ENCODE assay signal across 32 cellular contexts in the genomic region with DNA sequence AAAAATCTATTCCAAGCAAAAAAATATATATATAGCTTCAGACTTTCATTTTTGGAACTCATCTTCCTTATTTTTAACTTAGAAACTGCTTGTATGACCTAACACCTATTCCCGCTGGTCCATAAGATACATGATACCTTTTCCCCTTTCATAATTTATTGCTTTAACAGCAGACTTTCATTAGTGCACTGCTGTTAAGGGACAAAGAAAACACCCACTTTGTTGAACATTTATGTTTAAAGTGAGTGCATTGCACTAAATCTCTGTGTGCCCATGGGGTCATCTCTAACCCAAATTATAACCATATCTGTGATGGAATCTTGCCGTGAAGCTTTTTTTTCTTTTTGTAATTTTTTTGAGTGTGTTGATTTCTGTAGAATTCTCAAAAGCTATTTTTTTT.
"Had no signal": no experiment of that assay in that cellular context is flagged by ENCODE, and none has a peak within 500 bp of the region (broad histone marks: within the 10 kb centered on the region; RNA-seq: fewer than 3 reads in every experiment).

No MANE protein-coding gene starts in this region.

- H3K27ac ChIP-seq: adrenal gland, body of pancreas, epithelial cell of prostate, esophagus squamous epithelium, gastroesophageal sphincter, WERI-Rb-1 had no signal

- DNase-seq: activated B cell treated with CpG ODN at 0.5 μM for 24 hours; activated CD4-positive, alpha-beta T cell treated with anti-CD3 and anti-CD28 coated beads for 48 hours; activated CD4-positive, alpha-beta T cell treated with anti-CD3 and anti-CD28 coated beads, Interleukin-2, amount 50 U/mL, for 1 hour; activated CD4-positive, alpha-beta T cell treated with anti-CD3 and anti-CD28 coated beads, Interleukin-2, amount 50 U/mL, for 48 hours; activated CD8-positive, alpha-beta memory T cell treated with anti-CD3 and anti-CD28 coated beads, Interleukin-2, amount 10 ng/mL, durations not matched to agents 7 days and 5 days; activated CD8-positive, alpha-beta memory T cell treated with anti-CD3 and anti-CD28 coated beads, Interleukin-2, amount 50 U/mL, for 4 hours; activated CD8-positive, alpha-beta T cell treated with anti-CD3 and anti-CD28 coated beads, Interleukin-2, amount 10 ng/mL, durations not matched to agents 7 days and 5 days; activated effector memory CD4-positive, alpha-beta T cell treated with anti-CD3 and anti-CD28 coated beads, Interleukin-2, amount 50 U/mL, for 16 hours; activated naive CD4-positive, alpha-beta T cell treated with anti-CD3 and anti-CD28 coated beads for 36 hours; activated naive CD8-positive, alpha-beta T cell treated with anti-CD3 and anti-CD28 coated beads for 36 hours; activated naive CD8-positive, alpha-beta T cell treated with anti-CD3 and anti-CD28 coated beads, Interleukin-2, amount 50 U/mL, for 24 hours; activated T-cell treated with anti-CD3 and anti-CD28 coated beads, Interleukin-2, amount 50 U/mL, for 1 hour; activated T-cell treated with anti-CD3 and anti-CD28 coated beads, Interleukin-2, amount 50 U/mL, for 48 hours; adrenal gland; amygdala; aorta; body of pancreas; caudate nucleus; effector CD8-positive, alpha-beta T cell; esophagus squamous epithelium; foreskin melanocyte; head of caudate nucleus; T-helper 1 cell; T-helper 17 cell; T1000; WERI-Rb-1 had no signal

- H3K36me3 ChIP-seq: adrenal gland, esophagus squamous epithelium, gastroesophageal sphincter, WERI-Rb-1 had no signal

- H3K36me3 Mint-ChIP-seq: activated CD8-positive, alpha-beta memory T cell treated with anti-CD3 and anti-CD28 coated beads, Interleukin-2, amount 10 ng/mL, durations not matched to agents 7 days and 5 days; activated naive CD4-positive, alpha-beta T cell treated with anti-CD3 and anti-CD28 coated beads, Interleukin-2, amount 50 U/mL, for 24 hours; activated naive CD8-positive, alpha-beta T cell treated with anti-CD3 and anti-CD28 coated beads for 36 hours had no signal

- H3K4me3 Mint-ChIP-seq: activated B cell treated with CpG ODN at 0.5 μM for 24 hours; activated CD8-positive, alpha-beta memory T cell treated with anti-CD3 and anti-CD28 coated beads, Interleukin-2, amount 10 ng/mL, durations not matched to agents 7 days and 5 days; activated CD8-positive, alpha-beta T cell treated with anti-CD3 and anti-CD28 coated beads, Interleukin-2, amount 10 ng/mL, durations not matched to agents 7 days and 5 days; activated naive CD4-positive, alpha-beta T cell treated with anti-CD3 and anti-CD28 coated beads for 36 hours; activated naive CD4-positive, alpha-beta T cell treated with anti-CD3 and anti-CD28 coated beads, Interleukin-2, amount 50 U/mL, for 24 hours; activated naive CD8-positive, alpha-beta T cell treated with anti-CD3 and anti-CD28 coated beads for 36 hours; activated naive CD8-positive, alpha-beta T cell treated with anti-CD3 and anti-CD28 coated beads, Interleukin-2, amount 50 U/mL, for 24 hours; activated T-helper 1 cell treated with anti-CD3 and anti-CD28 coated beads, Interleukin-12 subunit alpha, Interleukin-12 subunit beta, Interleukin-2, Interleukin-4 antibody, amounts not matched to agents 30 ng/mL and 10 ng/mL and 1 ng/mL, durations not matched to agents 14 hours and 24 hours and 36 hours; T-helper 17 cell; T-helper 2 cell treated with Interferon-gamma antibody and Interleukin-4, amounts not matched to agents 5 μg/mL and 100 μg/mL, for 36 hours had no signal

- H3K27me3 ChIP-seq: adrenal gland, body of pancreas, esophagus squamous epithelium, gastroesophageal sphincter had no signal

- H3K4me3 ChIP-seq: adrenal gland, body of pancreas, esophagus squamous epithelium, gastroesophageal sphincter had no signal

- H3K9me3 ChIP-seq: adrenal gland, body of pancreas, esophagus squamous epithelium, gastroesophageal sphincter had no signal

- H3K4me1 ChIP-seq: adrenal gland, body of pancreas, gastroesophageal sphincter had no signal

- H3K9me3 Mint-ChIP-seq: activated B cell treated with CpG ODN at 0.5 μM for 24 hours; activated naive CD4-positive, alpha-beta T cell treated with anti-CD3 and anti-CD28 coated beads for 36 hours; activated naive CD4-positive, alpha-beta T cell treated with anti-CD3 and anti-CD28 coated beads, Interleukin-2, amount 50 U/mL, for 24 hours; activated naive CD8-positive, alpha-beta T cell treated with anti-CD3 and anti-CD28 coated beads for 36 hours; activated T-helper 1 cell treated with anti-CD3 and anti-CD28 coated beads, Interleukin-12 subunit alpha, Interleukin-12 subunit beta, Interleukin-2, Interleukin-4 antibody, amounts not matched to agents 30 ng/mL and 10 ng/mL and 1 ng/mL, durations not matched to agents 14 hours and 24 hours and 36 hours; activated T-helper 2 cell treated with anti-CD3 and anti-CD28 coated beads, Interferon-gamma antibody, Interleukin-2, Interleukin-4, amounts not matched to agents 10 μg/mL and 5 μg/mL and 100 μg/mL, durations not matched to agents 14 hours and 24 hours and 36 hours; T-helper 2 cell treated with Interferon-gamma antibody and Interleukin-4, amounts not matched to agents 5 μg/mL and 100 μg/mL, for 36 hours had no signal

- H3K4me1 Mint-ChIP-seq: activated B cell treated with CpG ODN at 0.5 μM for 24 hours; activated CD8-positive, alpha-beta memory T cell treated with anti-CD3 and anti-CD28 coated beads, Interleukin-2, amount 10 ng/mL, durations not matched to agents 7 days and 5 days; activated naive CD4-positive, alpha-beta T cell treated with anti-CD3 and anti-CD28 coated beads, Interleukin-2, amount 50 U/mL, for 24 hours; activated naive CD8-positive, alpha-beta T cell treated with anti-CD3 and anti-CD28 coated beads for 36 hours; activated naive CD8-positive, alpha-beta T cell treated with anti-CD3 and anti-CD28 coated beads, Interleukin-2, amount 50 U/mL, for 24 hours; T-helper 17 cell had no signal

- H3K27ac Mint-ChIP-seq: activated B cell treated with CpG ODN at 0.5 μM for 24 hours; activated CD8-positive, alpha-beta memory T cell treated with anti-CD3 and anti-CD28 coated beads, Interleukin-2, amount 10 ng/mL, durations not matched to agents 7 days and 5 days; activated CD8-positive, alpha-beta T cell treated with anti-CD3 and anti-CD28 coated beads, Interleukin-2, amount 10 ng/mL, durations not matched to agents 7 days and 5 days; activated naive CD4-positive, alpha-beta T cell treated with anti-CD3 and anti-CD28 coated beads for 36 hours; activated naive CD4-positive, alpha-beta T cell treated with anti-CD3 and anti-CD28 coated beads, Interleukin-2, amount 50 U/mL, for 24 hours; activated naive CD8-positive, alpha-beta T cell treated with anti-CD3 and anti-CD28 coated beads for 36 hours; activated naive CD8-positive, alpha-beta T cell treated with anti-CD3 and anti-CD28 coated beads, Interleukin-2, amount 50 U/mL, for 24 hours; activated T-helper 1 cell treated with anti-CD3 and anti-CD28 coated beads, Interleukin-12 subunit alpha, Interleukin-12 subunit beta, Interleukin-2, Interleukin-4 antibody, amounts not matched to agents 30 ng/mL and 10 ng/mL and 1 ng/mL, durations not matched to agents 14 hours and 24 hours and 36 hours; activated T-helper 2 cell treated with anti-CD3 and anti-CD28 coated beads, Interferon-gamma antibody, Interleukin-2, Interleukin-4, amounts not matched to agents 10 μg/mL and 5 μg/mL and 100 μg/mL, durations not matched to agents 14 hours and 24 hours and 36 hours; T-helper 17 cell; T-helper 2 cell treated with Interferon-gamma antibody and Interleukin-4, amounts not matched to agents 5 μg/mL and 100 μg/mL, for 36 hours had no signal

- H3K27me3 Mint-ChIP-seq: activated B cell treated with CpG ODN at 0.5 μM for 24 hours; activated CD8-positive, alpha-beta memory T cell treated with anti-CD3 and anti-CD28 coated beads, Interleukin-2, amount 10 ng/mL, durations not matched to agents 7 days and 5 days; activated naive CD4-positive, alpha-beta T cell treated with anti-CD3 and anti-CD28 coated beads, Interleukin-2, amount 50 U/mL, for 24 hours; activated naive CD8-positive, alpha-beta T cell treated with anti-CD3 and anti-CD28 coated beads for 36 hours; activated naive CD8-positive, alpha-beta T cell treated with anti-CD3 and anti-CD28 coated beads, Interleukin-2, amount 50 U/mL, for 24 hours; T-helper 17 cell had no signal
